Comparison of ENCODE assay signal across 8 cellular contexts in genomic region chr5:43556607-43556856, GRCh38. TPM values are rescaled to one million over a fixed set of nuclear protein-coding genes. Genes with fewer than 3 reads are reported as not detected.
DNase-seq lines count a peak whose midpoint lies in the region; ATAC-seq, FAIRE-seq and TF ChIP-seq lines count a peak whose summit lies in the region.
"Not testable (repeated sequence)": the region's sequence is repeated elsewhere in the genome, so short reads cannot be mapped to it uniquely, and the experiment has no call there.

No MANE protein-coding gene starts in this region.

- H3K4me3 ChIP-seq in HCT116 (replicated peaks in 1 of 2; ENCODE audit: low read depth in 1 of 2, low read length in 2 of 2), result peak overlapping the region; percentile 81 to 84
- peak overlapping the region; percentile 94 for H3K4me3 ChIP-seq in coronary artery
- H3K4me3 ChIP-seq in iPS-18c (ENCODE audit: insufficient read depth, low read depth, low read length), result peak overlapping the region; percentile 96
- peak overlapping the region; percentile 88 for H3K4me3 ChIP-seq in ovary
- peak overlapping the region; percentile 91 for H3K4me3 ChIP-seq in urinary bladder (ENCODE audit: low read depth, low read length)

- CTCF ChIA-PET in HCT116 (lab: Charles Lee), result not testable (repeated sequence)
- CTCF ChIA-PET in activated B cell treated with CpG ODN at 0.5 μM for 24 hours (lab: Charles Lee), result interaction anchor here (0.9 to 3.3 kb wide), 3 partner anchors 41 to 74 kb away, joined by 3 to 19 read pairs (median 3); partner anchors contain the start of gene TMEM267

- BruUV-seq in HCT116 (replicated peaks; lab: Mats Ljungman, UMichigan), result not testable (repeated sequence)

- H3K36me3 ChIP-seq in HCT116 (ENCODE audit: control insufficient read depth in 1 of 2, insufficient read depth in 2 of 2, low read length in 2 of 2), result peaks cover 20 to 26% of the 10 kb centered on the region in 2 experiments; a peak in 3 of 4 replicates
- H3K36me3 ChIP-seq in ovary; urinary bladder (ENCODE audit: insufficient read depth): not testable (repeated sequence)

- not testable (repeated sequence) for H3K27me3 ChIP-seq in HCT116 (ENCODE audit: insufficient read depth, low read length); ovary

- not testable (repeated sequence) for H3K9me3 Mint-ChIP-seq in activated B cell treated with CpG ODN at 0.5 μM for 24 hours

- H3K4me1 ChIP-seq in HCT116 (ENCODE audit: control insufficient read depth in 1 of 2, insufficient read depth in 2 of 2, low read length in 2 of 2), result peaks cover 10 to 18% of the 10 kb centered on the region in 2 experiments
- not testable (repeated sequence) for H3K4me1 ChIP-seq in ovary (ENCODE audit: insufficient read depth); urinary bladder (ENCODE audit: insufficient read depth)

- H3K4me3 Mint-ChIP-seq in activated B cell treated with CpG ODN at 0.5 μM for 24 hours, result peak overlapping the region; percentile 89

- WGBS in ovary, 3 donors, result 0 to 1% (median 0%) methylated on average over 10 to 30 of the region's 30 CpGs
- WGBS in urinary bladder, result under 1% methylated on average over 30 of the region's 30 CpGs

- H3K79me2 ChIP-seq in HCT116 (ENCODE audit: insufficient read depth, low read length), result peaks cover 49% of the 10 kb centered on the region

- H3K27me3 Mint-ChIP-seq in activated B cell treated with CpG ODN at 0.5 μM for 24 hours, result not testable (repeated sequence)

- RAD21 ChIA-PET in HCT116 (lab: Charles Lee; ENCODE audit: low non-redundant PET in 1 of 2, low total read pairs in 2 of 2, uncharacterized antibody in 2 of 2, unreplicated experiment in 2 of 2), result not testable (repeated sequence)

- not testable (repeated sequence) for H3K9me2 ChIP-seq in HCT116 (ENCODE audit: insufficient read depth)

- not testable (repeated sequence) for H3K27ac Mint-ChIP-seq in activated B cell treated with CpG ODN at 0.5 μM for 24 hours

- intact Hi-C loops in HCT116 (cut with micrococcal nuclease) (loop anchor here (5.0 kb wide), 1 partner anchor 74 kb away; the partner anchor contains the start of gene TMEM267), activated B cell treated with CpG ODN at 0.5 μM for 24 hours (cut with micrococcal nuclease) (loop anchor here (1.0 to 5.0 kb wide), 10 partner anchors 41 to 1652 kb away; partner anchors contain the start of genes C5orf34, FBXO4, NIM1K and NNT), ovary (cut with DNase I) (loop anchor here in 3 of 4 donors (2.0 to 5.0 kb wide), 3 partner anchors 46 to 74 kb away; partner anchors contain the start of genes NNT (in 3 of the 3) and TMEM267 (in 1 of the 3))

- FAIRE-seq in GM18507 (lab: Jason Lieb, UNC), result peak; percentile 82

- not testable (repeated sequence) for H3K36me3 Mint-ChIP-seq in activated B cell treated with CpG ODN at 0.5 μM for 24 hours (ENCODE audit: low read depth)

- H2AFZ ChIP-seq in HCT116 (ENCODE audit: low read depth, low read length, poor library complexity, severe bottlenecking), result not testable (repeated sequence)

- ATAC-seq in HCT116 (peak; percentile 64), HG03558 (IDR thresholded peaks at IDR 0.05; ENCODE audit: extremely low read depth, unreplicated experiment) (peak; percentile 21)
- not testable (repeated sequence) for ATAC-seq in activated B cell treated with CpG ODN at 0.5 μM for 24 hours (ENCODE audit: low read depth)

- peak; percentile 39 for TF ChIP-seq POLR2A in HCT116 (IDR thresholded peaks at IDR 0.05; ENCODE audit: borderline replicate concordance, extremely low read depth, insufficient read depth, insufficient read length)
- not testable (repeated sequence) for TF ChIP-seq POLR2A in ovary (IDR thresholded peaks at IDR 0.05)

- peak overlapping the region; percentile 94 for H3K4me2 ChIP-seq in HCT116 (ENCODE audit: low read length)

- POLR2A ChIA-PET in HCT116 (lab: Charles Lee), result interaction anchor here (1.0 kb wide), 1 partner anchor 73 kb away, joined by 3 read pairs; the partner anchor contains the start of gene TMEM267
- POLR2A ChIA-PET in activated B cell treated with CpG ODN at 0.5 μM for 24 hours (lab: Charles Lee), result interaction anchor here (0.6 to 4.4 kb wide), 7 partner anchors 41 to 607 kb away, joined by 3 to 59 read pairs (median 9); partner anchors contain the start of genes C5orf34, NNT, TMEM267 and ZNF131

- TF ChIP-seq RAD21 in HCT116 (IDR thresholded peaks at IDR 0.05; ENCODE audit: low read depth), result not testable (repeated sequence)

- not testable (repeated sequence) for TF ChIP-seq EP300 in ovary (IDR thresholded peaks at IDR 0.05)

- peak; percentile 74 for DNase-seq in GM18507 (ENCODE audit: extremely low spot score, insufficient read length, low read depth)
- not testable (repeated sequence) for DNase-seq in HCT116 (ENCODE audit: low read depth, low spot score); activated B cell treated with CpG ODN at 0.5 μM for 24 hours; coronary artery (ENCODE audit: low spot score); ovary

- H3K9ac ChIP-seq in HCT116 (ENCODE audit: low read length), result peak overlapping the region; percentile 77

- not testable (repeated sequence) for H4K20me1 ChIP-seq in HCT116 (ENCODE audit: insufficient read depth)

- TF ChIP-seq CTCF in HCT116 (IDR thresholded peaks at IDR 0.05 in 2 of 3, conservative IDR thresholded peaks at IDR 0.05 in 1 of 3; ENCODE audit: borderline replicate concordance in 1 of 3, insufficient read depth in 1 of 3, low read depth in 2 of 3, low read length in 2 of 3); activated B cell treated with CpG ODN at 0.5 μM for 24 hours (IDR thresholded peaks at IDR 0.05); coronary artery (IDR thresholded peaks at IDR 0.05); ovary (IDR thresholded peaks at IDR 0.05): not testable (repeated sequence)

- H3K4me1 Mint-ChIP-seq in activated B cell treated with CpG ODN at 0.5 μM for 24 hours, result peaks cover 21% of the 10 kb centered on the region

- H3K9me3 ChIP-seq in HCT116 (ENCODE audit: control insufficient read depth in 1 of 2, insufficient read depth in 1 of 2, low read depth in 1 of 2, low read length in 2 of 2); iPS-18c (ENCODE audit: control insufficient read depth, insufficient read depth, low read length); ovary: not testable (repeated sequence)

- H3K27ac ChIP-seq in HCT116 (ENCODE audit: low read depth, low read length) (peak overlapping the region; percentile 97), coronary artery (peak overlapping the region; percentile 89 to 98), ovary (peak overlapping the region; percentile 95 to 97), urinary bladder (ENCODE audit: low read depth) (peak overlapping the region; percentile 96)

TF ChIP-seq in HCT116, 20 proteins besides CTCF, POLR2A, EP300 and RAD21:
- TF ChIP-seq ZFX (IDR thresholded peaks at IDR 0.05), result peak; percentile 99

RNA-seq across cellular contexts. Expression of gene PAIP1, which starts 0.3 kb away (rescaled TPM):
- total RNA-seq in HCT116 (2021; ENCODE audit: unreplicated experiment), result 83.8 TPM
- 31.1 and 53.1 TPM in 2 replicates for polyA plus RNA-seq in HCT116 (2012)
- 35.1 and 38.3 TPM in 2 replicates for total RNA-seq in activated B cell treated with CpG ODN at 0.5 μM for 24 hours
- total RNA-seq in ovary, result 10 to 100 TPM; 45.3 to 75.8 (median 61.6) TPM
- 10 to 100 TPM; 49.7 to 65.9 TPM for polyA plus RNA-seq in ovary
- 104 TPM for total RNA-seq in urinary bladder
- polyA plus RNA-seq in urinary bladder, result 75.2 TPM

RNA-seq across cellular contexts. Expression of gene C5orf34, which starts 41.6 kb away (rescaled TPM):
- total RNA-seq in HCT116 (2021; ENCODE audit: unreplicated experiment), result 4.8 TPM
- 2.6 and 3.6 TPM in 2 replicates for polyA plus RNA-seq in HCT116 (2012)
- 4.4 and 4.7 TPM in 2 replicates for total RNA-seq in activated B cell treated with CpG ODN at 0.5 μM for 24 hours
- 1 to 10 TPM in 4 of 7 donors, under 1 TPM in 3; 0.48 to 3.8 (median 1.2) TPM for total RNA-seq in ovary
- 1 to 10 TPM; 1.2 to 2.5 TPM for polyA plus RNA-seq in ovary
- total RNA-seq in urinary bladder, result 9.7 TPM
- polyA plus RNA-seq in urinary bladder, result 3.9 TPM

RNA-seq across cellular contexts. Expression of gene NNT, which starts 46.4 kb away (rescaled TPM):
- total RNA-seq in HCT116 (2021; ENCODE audit: unreplicated experiment) (0.32 TPM), activated B cell treated with CpG ODN at 0.5 μM for 24 hours (59.0 and 63.0 TPM in 2 replicates), ovary (10 to 100 TPM; 17.2 to 44.7 (median 38.5) TPM), urinary bladder (118 TPM)
- not detected in 2 replicates for polyA plus RNA-seq in HCT116 (2012)
- polyA plus RNA-seq in ovary (10 to 100 TPM; 12.2 to 51.9 TPM), urinary bladder (34.6 TPM)

Comparison
In these comparisons a context has a peak if more than half of its experiments do, and no peak if none do; other contexts are left out.
1. RNA of gene NNT, which starts 46.4 kb away (total RNA-seq): 118 TPM in urinary bladder (single experiment), 59.0 to 63.0 TPM in activated B cell treated with CpG ODN at 0.5 μM for 24 hours and 17.2 to 44.7 TPM in ovary; 0.32 TPM in HCT116 (single experiment); every median in the first group is over 10 times any median in the second.
2. Peak in every context shown above with its lines, with median percentiles within 50 percentile points of each other: H3K27ac ChIP-seq and H3K4me3 ChIP-seq.